10 cellular contexts compared by ENCODE assay signal in the genomic region with DNA sequence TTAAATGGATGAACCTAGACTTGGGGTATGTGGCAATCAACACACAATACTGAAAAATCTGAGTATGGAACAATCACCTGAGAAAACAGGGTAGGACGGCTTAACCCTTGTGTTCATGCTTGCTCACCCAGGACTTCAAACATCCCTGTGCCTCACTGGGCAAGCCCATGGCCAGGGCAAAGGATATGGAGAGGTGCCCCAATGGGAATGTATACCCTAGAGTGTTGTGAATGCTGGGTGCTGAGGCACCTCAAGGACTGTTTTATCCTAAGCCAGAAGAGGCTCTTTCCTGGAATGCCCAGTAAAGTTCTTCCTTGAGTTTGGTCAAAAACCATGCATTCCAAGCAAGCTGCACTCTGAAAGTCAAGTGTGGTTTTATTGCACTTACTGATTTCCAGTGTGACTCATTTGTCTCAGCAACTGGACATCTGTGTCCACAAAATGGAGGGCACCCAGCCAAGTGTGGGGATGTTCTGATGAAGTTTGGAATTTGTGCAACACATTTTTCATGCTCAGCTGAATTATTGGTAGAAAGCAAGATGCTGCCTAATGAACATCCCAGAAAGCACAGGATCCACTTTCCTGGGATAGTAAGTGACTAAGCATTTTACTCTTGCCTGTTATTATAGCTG.
DNase-seq lines count a peak whose midpoint lies in the region; ATAC-seq, FAIRE-seq and TF ChIP-seq lines count a peak whose summit lies in the region.
"Had no signal": no experiment of that assay in that cellular context is flagged by ENCODE, and none has a peak within 500 bp of the region (broad histone marks: within the 10 kb centered on the region; RNA-seq: fewer than 3 reads in every experiment).

No MANE protein-coding gene starts in this region.

- no peaks in the 10 kb centered on the region for H3K9me3 ChIP-seq in RWPE2 (ENCODE audit: severe bottlenecking)

- peaks cover 21% of the 10 kb centered on the region for H3K4me1 ChIP-seq in RWPE2 (ENCODE audit: insufficient read depth, poor library complexity, severe bottlenecking)

- H3K36me3 ChIP-seq in RWPE2 (ENCODE audit: low read depth), result no peaks in the 10 kb centered on the region

- no peaks in the 10 kb centered on the region for H3K27me3 ChIP-seq in RWPE2 (ENCODE audit: insufficient read depth, poor library complexity, severe bottlenecking)

- ATAC-seq in RWPE2 (ENCODE audit: low read depth) (peak; percentile 82), GM21528 (IDR thresholded peaks at IDR 0.05; ENCODE audit: low FRiP score, unreplicated experiment) (no peak)

- H3K27ac ChIP-seq in RWPE2 (ENCODE audit: poor library complexity, severe bottlenecking), result peak overlapping the region; percentile 77

- DNase-seq in DMS53 (lab: John Stamatoyannopoulos, UW), result peak; percentile 86
- peak; percentile 80 for DNase-seq in RWPE2 (ENCODE audit: low spot score)
- peak; percentile 97 for DNase-seq in fibroblast of the aortic adventitia (ENCODE audit: low read depth)
- DNase-seq in renal cortical epithelial cell (ENCODE audit: low read depth), result peak; percentile 96
- DNase-seq in GM12892 (ENCODE audit: insufficient read length), result no peak
- DNase-seq in stimulated activated CD4-positive, alpha-beta T cell treated with anti-CD3 and anti-CD28 coated beads, Interleukin-4, amount 100 ng/mL, for 24 hours, result no peak
- no peak for DNase-seq in T-helper 2 cell treated with Interferon-gamma antibody and Interleukin-4, amounts not matched to agents 5 μg/mL and 100 μg/mL, for 36 hours (ENCODE audit: low spot score)
- DNase-seq: nucleus accumbens had no signal

- no peak for TF ChIP-seq CTCF in RWPE2 (IDR thresholded peaks at IDR 0.05; ENCODE audit: poor library complexity, severe bottlenecking)
- TF ChIP-seq CTCF in fibroblast of the aortic adventitia (IDR thresholded peaks at IDR 0.05; ENCODE audit: insufficient read depth, low read length), result no peak

- H3K9me3 Mint-ChIP-seq in T-helper 2 cell treated with Interferon-gamma antibody and Interleukin-4, amounts not matched to agents 5 μg/mL and 100 μg/mL, for 36 hours, result peaks cover 11% of the 10 kb centered on the region

- H3K4me3 ChIP-seq in RWPE2 (ENCODE audit: severe bottlenecking) (no peak overlapping the region), fibroblast of the aortic adventitia (ENCODE audit: low read depth, low read length) (no peak overlapping the region)

- no peak overlapping the region for H3K4me3 Mint-ChIP-seq in T-helper 2 cell treated with Interferon-gamma antibody and Interleukin-4, amounts not matched to agents 5 μg/mL and 100 μg/mL, for 36 hours
- H3K4me3 Mint-ChIP-seq: T-helper 1 cell treated with Interleukin-12 subunit alpha and Interleukin-12 subunit beta and Interleukin-4 antibody, amounts not matched to agents 30 μg/mL and 1 μg/mL, for 36 hours had no signal

- no peak for FAIRE-seq in GM12892 (lab: Jason Lieb, UNC)

- TF ChIP-seq POLR2A in GM12892 (IDR thresholded peaks at IDR 0.05; ENCODE audit: low read depth, low read length), result no peak

- no peak overlapping the region for H3K27ac Mint-ChIP-seq in T-helper 2 cell treated with Interferon-gamma antibody and Interleukin-4, amounts not matched to agents 5 μg/mL and 100 μg/mL, for 36 hours
- H3K27ac Mint-ChIP-seq: T-helper 1 cell treated with Interleukin-12 subunit alpha and Interleukin-12 subunit beta and Interleukin-4 antibody, amounts not matched to agents 30 μg/mL and 1 μg/mL, for 36 hours had no signal

- H3K4me1 Mint-ChIP-seq in T-helper 2 cell treated with Interferon-gamma antibody and Interleukin-4, amounts not matched to agents 5 μg/mL and 100 μg/mL, for 36 hours (ENCODE audit: low read depth), result no peaks in the 10 kb centered on the region

- H3K27me3 Mint-ChIP-seq in T-helper 2 cell treated with Interferon-gamma antibody and Interleukin-4, amounts not matched to agents 5 μg/mL and 100 μg/mL, for 36 hours (ENCODE audit: low read depth), result no peaks in the 10 kb centered on the region

- H3K36me3 Mint-ChIP-seq in T-helper 2 cell treated with Interferon-gamma antibody and Interleukin-4, amounts not matched to agents 5 μg/mL and 100 μg/mL, for 36 hours (ENCODE audit: low read depth), result no peaks in the 10 kb centered on the region

Comparison
In these comparisons a context has a peak if more than half of its experiments do, and no peak if none do; other contexts are left out.
1. DNase-seq: peak in DMS53 (single experiment), RWPE2 (single experiment), fibroblast of the aortic adventitia (single experiment) and renal cortical epithelial cell (single experiment); none in GM12892 (single experiment), stimulated activated CD4-positive, alpha-beta T cell treated with anti-CD3 and anti-CD28 coated beads, Interleukin-4, amount 100 ng/mL, for 24 hours (single experiment) and T-helper 2 cell treated with Interferon-gamma antibody and Interleukin-4, amounts not matched to agents 5 μg/mL and 100 μg/mL, for 36 hours (single experiment).